In genomic region chr10:113179270-113179669, GRCh38 we compare ENCODE assay signal across 22 cellular contexts.
DNase-seq lines count a peak whose midpoint lies in the region; ATAC-seq and TF ChIP-seq lines count a peak whose summit lies in the region.
"Had no signal": no experiment of that assay in that cellular context is flagged by ENCODE, and none has a peak within 500 bp of the region (broad histone marks: within the 10 kb centered on the region; RNA-seq: fewer than 3 reads in every experiment).

No MANE protein-coding gene starts in this region.

- no peak for TF ChIP-seq CTCF in cardiac fibroblast (IDR thresholded peaks at IDR 0.05; ENCODE audit: low read depth, low read length)
- no peak for TF ChIP-seq CTCF in upper lobe of right lung (IDR thresholded peaks at IDR 0.05)

- no peaks in the 10 kb centered on the region for H3K9me3 Mint-ChIP-seq in activated naive CD4-positive, alpha-beta T cell treated with anti-CD3 and anti-CD28 coated beads for 36 hours
- H3K9me3 Mint-ChIP-seq: activated CD4-positive, alpha-beta memory T cell treated with anti-CD3 and anti-CD28 coated beads for 36 hours; activated naive CD8-positive, alpha-beta T cell treated with anti-CD3 and anti-CD28 coated beads, Interleukin-2, amount 50 U/mL, for 24 hours; activated T-cell treated with anti-CD3 and anti-CD28 coated beads, Interleukin-2, amount 50 U/mL, for 4 hours; T-cell had no signal

- H3K27me3 ChIP-seq in upper lobe of right lung, result no peaks in the 10 kb centered on the region
- H3K27me3 ChIP-seq: esophagus squamous epithelium had no signal

- peak; percentile 84 for ATAC-seq in upper lobe of right lung
- ATAC-seq: activated naive CD8-positive, alpha-beta T cell treated with anti-CD3 and anti-CD28 coated beads, Interleukin-2, amount 50 U/mL, for 24 hours; activated T-cell treated with anti-CD3 and anti-CD28 coated beads, Interleukin-2, amount 50 U/mL, for 4 hours; T-cell had no signal

- intact Hi-C loops in upper lobe of right lung (cut with DNase I), result no loop called here
- intact Hi-C loops in activated naive CD4-positive, alpha-beta T cell treated with anti-CD3 and anti-CD28 coated beads for 36 hours (cut with micrococcal nuclease), result no loop called here

- no peaks in the 10 kb centered on the region for H3K27me3 Mint-ChIP-seq in activated naive CD4-positive, alpha-beta T cell treated with anti-CD3 and anti-CD28 coated beads for 36 hours (ENCODE audit: low read depth)
- H3K27me3 Mint-ChIP-seq: activated CD4-positive, alpha-beta memory T cell treated with anti-CD3 and anti-CD28 coated beads for 36 hours; activated naive CD8-positive, alpha-beta T cell treated with anti-CD3 and anti-CD28 coated beads, Interleukin-2, amount 50 U/mL, for 24 hours; T-cell had no signal

- DNase-seq in MV-4-11 (lab: John Stamatoyannopoulos, UW) (peak; percentile 98), cardiac fibroblast (ENCODE audit: low read depth in 2 of 2) (peak; percentile 58 to 64), iris pigment epithelial cell (ENCODE audit: low read depth) (peak; percentile 10), upper lobe of right lung (peak; percentile 79), HPDE6-E6E7 (ENCODE audit: extremely low spot score) (no peak), NCI-H82 (lab: John Stamatoyannopoulos, UW) (no peak)
- no peak for DNase-seq in activated naive CD4-positive, alpha-beta T cell treated with anti-CD3 and anti-CD28 coated beads for 36 hours
- DNase-seq: activated CD4-positive, alpha-beta memory T cell treated with anti-CD3 and anti-CD28 coated beads for 36 hours; activated naive CD8-positive, alpha-beta T cell treated with anti-CD3 and anti-CD28 coated beads, Interleukin-2, amount 50 U/mL, for 24 hours; activated T-cell treated with anti-CD3 and anti-CD28 coated beads, Interleukin-2, amount 50 U/mL, for 4 hours; caudate nucleus; DMS53; esophagus squamous epithelium; hypothalamus; KBM-7; kidney glomerular epithelial cell; NCI-H1417 treated with DMSO at 0.1 percent for 48 hours; NCI-H2171 had no signal

- H3K4me3 ChIP-seq in cardiac fibroblast (replicated peaks in 1 of 2; ENCODE audit: low read depth in 2 of 2, low read length in 2 of 2) (no peak overlapping the region), upper lobe of right lung (no peak overlapping the region)
- H3K4me3 ChIP-seq: esophagus squamous epithelium, HAP-1, smooth muscle cell had no signal

- no peaks in the 10 kb centered on the region for H3K4me1 Mint-ChIP-seq in activated naive CD4-positive, alpha-beta T cell treated with anti-CD3 and anti-CD28 coated beads for 36 hours (ENCODE audit: low read depth)
- H3K4me1 Mint-ChIP-seq: activated naive CD8-positive, alpha-beta T cell treated with anti-CD3 and anti-CD28 coated beads, Interleukin-2, amount 50 U/mL, for 24 hours; T-cell had no signal

- no peaks in the 10 kb centered on the region for H3K9me3 ChIP-seq in upper lobe of right lung
- H3K9me3 ChIP-seq: esophagus squamous epithelium, HAP-1 had no signal

- no peak overlapping the region for H3K27ac ChIP-seq in upper lobe of right lung
- H3K27ac ChIP-seq: esophagus squamous epithelium, parathyroid adenoma had no signal

- H3K36me3 ChIP-seq in upper lobe of right lung, result no peaks in the 10 kb centered on the region
- H3K36me3 ChIP-seq: esophagus squamous epithelium, HAP-1 had no signal

- no peaks in the 10 kb centered on the region for H3K36me3 Mint-ChIP-seq in activated naive CD4-positive, alpha-beta T cell treated with anti-CD3 and anti-CD28 coated beads for 36 hours (ENCODE audit: low read depth)
- H3K36me3 Mint-ChIP-seq: activated CD4-positive, alpha-beta memory T cell treated with anti-CD3 and anti-CD28 coated beads for 36 hours; T-cell had no signal

- H3K4me1 ChIP-seq in upper lobe of right lung, result no peaks in the 10 kb centered on the region
- H3K4me1 ChIP-seq: esophagus squamous epithelium, HAP-1, parathyroid adenoma had no signal

- no peak overlapping the region for H3K27ac Mint-ChIP-seq in activated naive CD4-positive, alpha-beta T cell treated with anti-CD3 and anti-CD28 coated beads for 36 hours
- H3K27ac Mint-ChIP-seq: activated CD4-positive, alpha-beta memory T cell treated with anti-CD3 and anti-CD28 coated beads for 36 hours; activated naive CD8-positive, alpha-beta T cell treated with anti-CD3 and anti-CD28 coated beads, Interleukin-2, amount 50 U/mL, for 24 hours; T-cell had no signal

- no peak overlapping the region for H3K4me3 Mint-ChIP-seq in activated naive CD4-positive, alpha-beta T cell treated with anti-CD3 and anti-CD28 coated beads for 36 hours
- H3K4me3 Mint-ChIP-seq: activated CD4-positive, alpha-beta memory T cell treated with anti-CD3 and anti-CD28 coated beads for 36 hours; activated naive CD8-positive, alpha-beta T cell treated with anti-CD3 and anti-CD28 coated beads, Interleukin-2, amount 50 U/mL, for 24 hours; activated T-cell treated with anti-CD3 and anti-CD28 coated beads, Interleukin-2, amount 50 U/mL, for 4 hours; T-cell had no signal

- CTCF ChIA-PET in activated naive CD4-positive, alpha-beta T cell treated with anti-CD3 and anti-CD28 coated beads for 36 hours (lab: Charles Lee), result no interaction called here

Comparison
In these comparisons a context has a peak if more than half of its experiments do, and no peak if none do; other contexts are left out.
1. DNase-seq: peak in MV-4-11 (single experiment), cardiac fibroblast (2 of 2), iris pigment epithelial cell (single experiment) and upper lobe of right lung (single experiment); none in HPDE6-E6E7 (single experiment), NCI-H82 (single experiment) and activated naive CD4-positive, alpha-beta T cell treated with anti-CD3 and anti-CD28 coated beads for 36 hours (single experiment).